20 cellular contexts compared by ENCODE assay signal in genomic region chr5:1131726-1132125, GRCh38. TPM values are rescaled to one million over a fixed set of nuclear protein-coding genes. Genes with fewer than 3 reads are reported as not detected.
DNase-seq lines count a peak whose midpoint lies in the region; ATAC-seq, FAIRE-seq and TF ChIP-seq lines count a peak whose summit lies in the region.
"Had no signal": no experiment of that assay in that cellular context is flagged by ENCODE, and none has a peak within 500 bp of the region (broad histone marks: within the 10 kb centered on the region; RNA-seq: fewer than 3 reads in every experiment).

No MANE protein-coding gene starts in this region.

- H3K36me3 ChIP-seq in BLaER1 treated with 17β-estradiol and CSF1 and Interleukin-3, amounts not matched to agents 10 nM and 100 nM: no peaks in the 10 kb centered on the region
- no peaks in the 10 kb centered on the region for H3K36me3 ChIP-seq in Karpas-422 (ENCODE audit: insufficient read depth, low read length)
- H3K36me3 ChIP-seq in K562 (ENCODE audit: control insufficient read depth, insufficient read depth, low read length): no peaks in the 10 kb centered on the region
- no peaks in the 10 kb centered on the region for H3K36me3 ChIP-seq in skeletal muscle satellite cell (ENCODE audit: insufficient read depth, low read length)

- no peak overlapping the region; a peak in 1 of 20 replicates for H3K4me3 ChIP-seq in BLaER1 treated with 17β-estradiol and CSF1 and Interleukin-3, amounts not matched to agents 10 nM and 100 nM
- no peak overlapping the region for H3K4me3 ChIP-seq in Karpas-422 (ENCODE audit: low read length)
- no peak overlapping the region for H3K4me3 ChIP-seq in K562
- H3K4me3 ChIP-seq in skeletal muscle satellite cell (ENCODE audit: low read length): no peak overlapping the region
- H3K4me3 ChIP-seq: SK-N-MC had no signal

- no peaks in the 10 kb centered on the region for H3K36me3 Mint-ChIP-seq in effector memory CD8-positive, alpha-beta T cell (ENCODE audit: insufficient read depth)
- H3K36me3 Mint-ChIP-seq: CD4-positive, alpha-beta memory T cell had no signal

- POLR2A ChIA-PET in K562 (lab: Yijun Ruan, JAX): interaction anchor here (3.2 kb wide), 1 partner anchor 14 kb away, joined by 13 read pairs; no protein-coding TSS in a partner anchor

- no peak overlapping the region for H3K4me3 Mint-ChIP-seq in effector memory CD8-positive, alpha-beta T cell
- H3K4me3 Mint-ChIP-seq: CD4-positive, alpha-beta memory T cell; H9 had no signal

- peak overlapping the region in 8 of 11 experiments; percentile 50 to 80 (median 60); a peak in 12 of 22 replicates for H3K27ac ChIP-seq in BLaER1 treated with 17β-estradiol and CSF1 and Interleukin-3, amounts not matched to agents 10 nM and 100 nM
- H3K27ac ChIP-seq in Karpas-422 (ENCODE audit: low read length) (no peak overlapping the region), K562 (ENCODE audit: extremely low read depth, low read depth, low read length) (no peak overlapping the region)
- H3K27ac ChIP-seq: SK-N-MC had no signal

- peaks cover 8 to 15% of the 10 kb centered on the region in 2 donors for H3K27me3 Mint-ChIP-seq in effector memory CD8-positive, alpha-beta T cell

- H3K4me1 ChIP-seq in BLaER1 treated with 17β-estradiol and CSF1 and Interleukin-3, amounts not matched to agents 10 nM and 100 nM: peaks cover 64 to 100% (median 98%) of the 10 kb centered on the region in 10 experiments
- H3K4me1 ChIP-seq in Karpas-422 (ENCODE audit: low read length) (peaks cover 64% of the 10 kb centered on the region), K562 (replicated peaks in 1 of 2; ENCODE audit: control insufficient read depth in 2 of 2, insufficient read depth in 2 of 2, low read length in 2 of 2) (peaks cover 4 to 41% of the 10 kb centered on the region in 2 experiments; a peak in 4 of 5 replicates), skeletal muscle satellite cell (ENCODE audit: control insufficient read depth, insufficient read depth, low read length) (peaks cover 4% of the 10 kb centered on the region)

- TF ChIP-seq RAD21 in K562 (CRISPR knock-in tag; conservative IDR thresholded peaks at IDR 0.05 in 1 of 2, IDR thresholded peaks at IDR 0.05 in 1 of 2): no peak

- no peak overlapping the region for H3K27ac Mint-ChIP-seq in effector memory CD8-positive, alpha-beta T cell
- H3K27ac Mint-ChIP-seq: CD4-positive, alpha-beta memory T cell; H9 had no signal

- no peak for ATAC-seq in K562
- no peak for ATAC-seq in HG03469 (IDR thresholded peaks at IDR 0.05; ENCODE audit: unreplicated experiment)
- ATAC-seq in HG03457 (IDR thresholded peaks at IDR 0.05; ENCODE audit: unreplicated experiment): no peak
- no peak for ATAC-seq in effector memory CD8-positive, alpha-beta T cell (replicated peaks)
- ATAC-seq: PC-3 had no signal

- H3K9me3 ChIP-seq in BLaER1 treated with 17β-estradiol and CSF1 and Interleukin-3, amounts not matched to agents 10 nM and 100 nM (replicated peaks in 1 of 11): no peaks in the 10 kb centered on the region
- H3K9me3 ChIP-seq in Karpas-422 (ENCODE audit: low read length): no peaks in the 10 kb centered on the region
- no peaks in the 10 kb centered on the region for H3K9me3 ChIP-seq in K562 (replicated peaks; ENCODE audit: control insufficient read depth, insufficient read depth, low read depth, low read length)
- H3K9me3 ChIP-seq in skeletal muscle satellite cell (replicated peaks; ENCODE audit: low read length): no peaks in the 10 kb centered on the region

- in situ Hi-C loops in K562 (cut with MboI): no loop called here

- H3K79me2 ChIP-seq in Karpas-422 (ENCODE audit: low read length) (no peaks in the 10 kb centered on the region), K562 (ENCODE audit: control insufficient read depth, insufficient read depth, low read length) (no peaks in the 10 kb centered on the region)

- no peak for TF ChIP-seq EP300 in K562 (IDR thresholded peaks at IDR 0.05; ENCODE audit: low read length)

- H3K9me1 ChIP-seq in K562 (ENCODE audit: control insufficient read depth, insufficient read depth, low read length): no peaks in the 10 kb centered on the region

- no peaks in the 10 kb centered on the region for H3K4me1 Mint-ChIP-seq in effector memory CD8-positive, alpha-beta T cell (ENCODE audit: low read depth in 2 of 2)
- H3K4me1 Mint-ChIP-seq: CD4-positive, alpha-beta memory T cell had no signal

- H3K9me2 ChIP-seq in Karpas-422 (replicated peaks; ENCODE audit: insufficient read depth, low read length): no peaks in the 10 kb centered on the region

- TF ChIP-seq CTCF in K562 (IDR thresholded peaks at IDR 0.05 in 2 of 3, conservative IDR thresholded peaks at IDR 0.05 in 1 of 3; ENCODE audit: insufficient read depth in 2 of 3, low read depth in 1 of 3, low read length in 3 of 3): 0 out of 6 replicates have a peak, but pooled peaks of 1 of the 3 experiments have one; percentile 10

- CTCF ChIA-PET in K562 (lab: Yijun Ruan, JAX; ENCODE audit: low intra/inter-chr PET ratio): no interaction called here

- intact Hi-C loops in K562 (cut with micrococcal nuclease): no loop called here
- intact Hi-C loops in posterior vena cava (cut with DNase I): no loop called here

- peaks cover 0 to 63% (median 0%) of the 10 kb centered on the region in 11 experiments; a peak in 7 of 22 replicates for H3K27me3 ChIP-seq in BLaER1 treated with 17β-estradiol and CSF1 and Interleukin-3, amounts not matched to agents 10 nM and 100 nM
- H3K27me3 ChIP-seq in Karpas-422 (ENCODE audit: low read length) (no peaks in the 10 kb centered on the region), K562 (ENCODE audit: control insufficient read depth in 2 of 2, insufficient read depth in 2 of 2, low read length in 2 of 2) (peaks cover 30 to 72% of the 10 kb centered on the region in 2 experiments), skeletal muscle satellite cell (ENCODE audit: control insufficient read depth, insufficient read depth, low read length) (peaks cover 39% of the 10 kb centered on the region)

- no TSS peak for BruUV-seq in K562 (replicated peaks; lab: Mats Ljungman, UMichigan)

- H3K9me3 Mint-ChIP-seq in effector memory CD8-positive, alpha-beta T cell: no peaks in the 10 kb centered on the region
- H3K9me3 Mint-ChIP-seq: CD4-positive, alpha-beta memory T cell had no signal

- WGBS in K562 (ENCODE audit: insufficient coverage, low coverage, missing lambda C conversion rate): 19% methylated on average over 11 of the region's 11 CpGs

- peaks cover 0 to 20% (median 0%) of the 10 kb centered on the region in 11 experiments; a peak in 3 of 22 replicates for H4K20me1 ChIP-seq in BLaER1 treated with 17β-estradiol and CSF1 and Interleukin-3, amounts not matched to agents 10 nM and 100 nM
- no peaks in the 10 kb centered on the region for H4K20me1 ChIP-seq in Karpas-422 (ENCODE audit: insufficient read depth, low read depth, low read length)
- peaks cover 10% of the 10 kb centered on the region for H4K20me1 ChIP-seq in K562 (replicated peaks; ENCODE audit: control insufficient read depth, insufficient read depth, low read length)

- no peak for FAIRE-seq in K562 (lab: Jason Lieb, UNC)

- H2AFZ ChIP-seq in Karpas-422 (ENCODE audit: low read length): no peak overlapping the region
- no peak overlapping the region for H2AFZ ChIP-seq in K562 (ENCODE audit: low read depth, low read length)

- peak overlapping the region in 7 of 11 experiments; percentile 29 to 63 (median 61); a peak in 9 of 22 replicates for H3K9ac ChIP-seq in BLaER1 treated with 17β-estradiol and CSF1 and Interleukin-3, amounts not matched to agents 10 nM and 100 nM
- H3K9ac ChIP-seq in Karpas-422 (ENCODE audit: low read length): peak overlapping the region; percentile 59; the same call in 1 of the 2 replicates
- peak overlapping the region in 1 of 2 experiments; percentile 63; a peak in 1 of 4 replicates for H3K9ac ChIP-seq in K562 (ENCODE audit: insufficient read depth in 1 of 2, low read depth in 2 of 2, low read length in 2 of 2)
- no peak overlapping the region for H3K9ac ChIP-seq in skeletal muscle satellite cell (ENCODE audit: low read depth, low read length)

- peak overlapping the region; percentile 72 to 97 (median 90) for H3K4me2 ChIP-seq in BLaER1 treated with 17β-estradiol and CSF1 and Interleukin-3, amounts not matched to agents 10 nM and 100 nM
- H3K4me2 ChIP-seq in Karpas-422 (ENCODE audit: low read depth, low read length, poor library complexity, severe bottlenecking) (peak overlapping the region; percentile 44), K562 (ENCODE audit: insufficient read depth, low read length) (peak overlapping the region; percentile 29; the same call in 1 of the 2 replicates), skeletal muscle satellite cell (ENCODE audit: low read length) (peak overlapping the region; percentile 69)

- TF ChIP-seq POLR2A in K562 (conservative IDR thresholded peaks at IDR 0.05): no peak

- DNase-seq in Karpas-422 (no peak), K562 (ENCODE audit: extremely low read depth in 1 of 4, low spot score in 3 of 4) (no peak), posterior vena cava (ENCODE audit: low spot score) (no peak)
- no peak for DNase-seq in effector memory CD8-positive, alpha-beta T cell
- DNase-seq: Calu3; CD4-positive, alpha-beta memory T cell; DMS53; H9; Kasumi-1; MV-4-11; NCI-H1436; NCI-H2029; NCI-H2171; NCI-H774; PC-3 had no signal

RNA-seq across cellular contexts. Expression of gene SLC12A7, which starts 19.9 kb away (rescaled TPM):
- total RNA-seq in Karpas-422 (2014; rRNA removed; shearing (Covaris generic); ENCODE audit: low replicate concordance): 0.22 TPM in 1 of 2 replicates, not detected in the other
- 13.6 and 46.2 TPM in 2 replicates for total RNA-seq in K562 (2011; cell fraction: chromatin; rRNA removed; ENCODE audit: low replicate concordance)
- total RNA-seq in K562 (2011; cell fraction: nucleolus; rRNA removed): 15.9 and 26.2 TPM in 2 replicates
- total RNA-seq in K562 (2011; cell fraction: nucleoplasm; rRNA removed): 8.9 and 10.9 TPM in 2 replicates
- total RNA-seq in K562 (2014; rRNA removed) (1.1 and 1.3 TPM in 2 replicates), K562 (2014; rRNA removed; fragmentation: Illumina TruSeq; extraction: Trizol) (0.11 and 0.22 TPM in 2 replicates), K562 (2015; rRNA removed; fragmentation: Illumina TruSeq; extraction: Trizol) (0.51 and 0.53 TPM in 2 replicates), K562 (2021) (1.8 and 1.9 TPM in 2 replicates), posterior vena cava (10 to 100 TPM; 23.8 to 34.6 TPM)
- polyA plus RNA-seq in K562 (2011; rRNA removed) (3.1 and 15.7 TPM in 2 replicates), K562 (2014; fragmentation: Illumina TruSeq; extraction: Trizol) (0.56 and 0.83 TPM in 2 replicates), K562 (2014; fragmentation: Nextera tagmentation; extraction: Ambion mirVana) (under 1 TPM; 0.01 to 0.04 TPM), K562 (2014; rRNA removed) (0.73 and 1.0 TPM in 2 replicates)
- polyA plus RNA-seq in K562 (2011; cell fraction: cytosol; rRNA removed): 5.3 and 11.3 TPM in 2 replicates
- 55.8 and 115 TPM in 2 replicates for polyA plus RNA-seq in K562 (2011; cell fraction: nucleus; rRNA removed)
- 1.2 and 3.8 TPM in 2 replicates for polyA plus RNA-seq in K562 (2012)
- 2.5 and 9.1 TPM in 2 replicates for polyA minus RNA-seq in K562 (2011; rRNA and poly(A)+ RNA removed)
- 5.9 and 21.7 TPM in 2 replicates for polyA minus RNA-seq in K562 (2011; cell fraction: cytosol; rRNA and poly(A)+ RNA removed)
- polyA minus RNA-seq in K562 (2011; cell fraction: nucleus; rRNA and poly(A)+ RNA removed): 13.1 and 36.8 TPM in 2 replicates
- 9.8 and 14.4 TPM in 2 replicates for total RNA-seq in skeletal muscle satellite cell (2012; rRNA removed)

Comparison
In these comparisons a context has a peak if more than half of its experiments do, and no peak if none do; other contexts are left out.
1. H3K27ac ChIP-seq: peak in BLaER1 treated with 17β-estradiol and CSF1 and Interleukin-3, amounts not matched to agents 10 nM and 100 nM (8 of 11); none in Karpas-422 (single experiment) and K562 (single experiment).
2. H3K4me2 ChIP-seq: peak in every context shown above with its lines; median percentile 90 in BLaER1 treated with 17β-estradiol and CSF1 and Interleukin-3, amounts not matched to agents 10 nM and 100 nM; 69 in skeletal muscle satellite cell; 44 in Karpas-422; 29 in K562.